Comparison of ENCODE assay signal across 1 cellular context in the genomic region with DNA sequence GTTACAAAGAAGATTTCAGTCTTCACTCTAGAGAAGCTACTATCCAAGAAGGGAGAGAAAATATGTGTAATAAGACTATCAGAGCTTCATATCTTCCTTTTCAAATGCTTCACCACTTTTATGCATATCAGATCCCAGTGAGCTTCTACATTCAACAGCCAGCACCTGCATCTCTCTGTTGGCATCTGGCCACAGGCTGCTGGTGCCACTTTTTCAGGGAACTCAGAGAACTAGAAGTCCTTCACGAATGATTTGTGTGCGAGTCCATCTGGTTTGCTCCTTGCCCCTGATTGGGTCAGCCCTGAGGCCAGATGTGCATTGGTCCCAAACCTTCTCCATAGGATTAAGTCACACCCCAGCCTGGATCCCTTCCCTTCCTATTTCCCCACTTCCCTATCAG.
TF ChIP-seq lines count a peak whose summit lies in the region.

No MANE protein-coding gene starts in this region.

TF ChIP-seq in H1, 55 proteins besides CTCF, POLR2A, EP300 and RAD21 (continued from another document):
- TF ChIP-seq PHF8 (conservative IDR thresholded peaks at IDR 0.05; ENCODE audit: low read depth, low read length) = no peak
